Comparison of ENCODE assay signal across 8 cellular contexts in genomic region chr11:55707029-55707428, GRCh38. TPM values are rescaled to one million over a fixed set of nuclear protein-coding genes. Genes with fewer than 3 reads are reported as not detected.
DNase-seq lines count a peak whose midpoint lies in the region; ATAC-seq and TF ChIP-seq lines count a peak whose summit lies in the region.

No MANE protein-coding gene starts in this region.

- H3K9me3 Mint-ChIP-seq in MCF 10A (ENCODE audit: unreplicated experiment) (peaks cover 26% of the 10 kb centered on the region), WTC11 (peaks cover 78% of the 10 kb centered on the region)

- no TSS peak for BruUV-seq in MCF 10A (replicated peaks; lab: Mats Ljungman, UMichigan)

- TF ChIP-seq CTCF in MCF 10A (IDR thresholded peaks at IDR 0.05; ENCODE audit: unreplicated experiment) (peak; percentile 58), breast epithelium (IDR thresholded peaks at IDR 0.05) (no peak), Loucy (conservative IDR thresholded peaks at IDR 0.05; ENCODE audit: low read length) (peak; percentile 79), WTC11 (IDR thresholded peaks at IDR 0.05) (0 out of 2 replicates have a peak, but pooled peaks have one; percentile 32), lower lobe of right lung (IDR thresholded peaks at IDR 0.05) (peak; percentile 49)

- no peaks in the 10 kb centered on the region for H3K79me2 ChIP-seq in Loucy (ENCODE audit: insufficient read depth, low read length)

- no peak overlapping the region for H3K4me3 ChIP-seq in breast epithelium
- no peak overlapping the region for H3K4me3 ChIP-seq in Loucy (ENCODE audit: low read length, poor library complexity, severe bottlenecking)
- no peak overlapping the region for H3K4me3 ChIP-seq in lower lobe of right lung

- H3K27me3 ChIP-seq in breast epithelium (no peaks in the 10 kb centered on the region), Loucy (ENCODE audit: insufficient read depth, low read length, poor library complexity, severe bottlenecking) (no peaks in the 10 kb centered on the region), lower lobe of right lung (ENCODE audit: low read depth) (no peaks in the 10 kb centered on the region)

- H3K27me3 Mint-ChIP-seq in MCF 10A (ENCODE audit: insufficient read depth, unreplicated experiment) (no peaks in the 10 kb centered on the region), WTC11 (ENCODE audit: low read depth) (no peaks in the 10 kb centered on the region)

- H3K9me3 ChIP-seq in breast epithelium (peaks cover 3 to 20% of the 10 kb centered on the region in 2 donors), Loucy (ENCODE audit: insufficient read depth, low read depth, low read length) (no peaks in the 10 kb centered on the region), lower lobe of right lung (peaks cover 10% of the 10 kb centered on the region)

- H4K20me1 ChIP-seq in Loucy (ENCODE audit: insufficient read depth, low read length, poor library complexity, severe bottlenecking), result no peaks in the 10 kb centered on the region

- no peak overlapping the region for H3K9ac ChIP-seq in Loucy (ENCODE audit: low read depth, low read length, poor library complexity, severe bottlenecking)

- H3K27ac Mint-ChIP-seq in MCF 10A (ENCODE audit: low read depth, unreplicated experiment) (no peak overlapping the region), WTC11 (no peak overlapping the region)

- H3K36me3 ChIP-seq in breast epithelium, result no peaks in the 10 kb centered on the region
- H3K36me3 ChIP-seq in Loucy (ENCODE audit: insufficient read depth, low read length), result no peaks in the 10 kb centered on the region
- no peaks in the 10 kb centered on the region for H3K36me3 ChIP-seq in lower lobe of right lung

- H3K4me2 ChIP-seq in Loucy (ENCODE audit: low read depth, low read length, poor library complexity, severe bottlenecking), result no peak overlapping the region

- no peak overlapping the region for H3K27ac ChIP-seq in breast epithelium
- H3K27ac ChIP-seq in lower lobe of right lung, result no peak overlapping the region

- H3K4me1 ChIP-seq in breast epithelium (no peaks in the 10 kb centered on the region), Loucy (ENCODE audit: insufficient read depth, low read length, poor library complexity, severe bottlenecking) (no peaks in the 10 kb centered on the region), lower lobe of right lung (no peaks in the 10 kb centered on the region)

- peak; percentile 42 for DNase-seq in MCF 10A (ENCODE audit: unreplicated experiment)
- no peak for DNase-seq in breast epithelium (ENCODE audit: low spot score in 2 of 2)
- no peak for DNase-seq in WTC11 (ENCODE audit: low spot score)
- no peak for DNase-seq in lower lobe of right lung
- DNase-seq in posterior cingulate gyrus, result no peak
- no peak for DNase-seq in cortex of kidney (lab: John Stamatoyannopoulos, UW)
- no peak for DNase-seq in islet precursor cell

- no peak overlapping the region for H3K4me3 Mint-ChIP-seq in MCF 10A (ENCODE audit: unreplicated experiment)
- H3K4me3 Mint-ChIP-seq in WTC11, result no peak overlapping the region

- CTCF ChIA-PET in MCF 10A (lab: Yijun Ruan, JAX), result interaction anchor here (1.6 kb wide), 1 partner anchor 10 kb away, joined by 5 read pairs; no protein-coding TSS in a partner anchor
- CTCF ChIA-PET in WTC11 (lab: Charles Lee), result no interaction called here

- POLR2A ChIA-PET in MCF 10A (lab: Yijun Ruan, JAX), result interaction anchor here (1.2 kb wide), 1 partner anchor 326 kb away, joined by 5 read pairs; no protein-coding TSS in a partner anchor
- POLR2A ChIA-PET in WTC11 (lab: Charles Lee), result no interaction called here

- TF ChIP-seq POLR2A in breast epithelium (IDR thresholded peaks at IDR 0.05), result no peak

- H3K4me1 Mint-ChIP-seq in MCF 10A (ENCODE audit: insufficient read depth, unreplicated experiment), result no peaks in the 10 kb centered on the region
- no peaks in the 10 kb centered on the region for H3K4me1 Mint-ChIP-seq in WTC11

- ATAC-seq in WTC11 (no peak), lower lobe of right lung (no peak)

- no peak overlapping the region for H2AFZ ChIP-seq in Loucy (ENCODE audit: low read length)

- H3K36me3 Mint-ChIP-seq in MCF 10A (ENCODE audit: insufficient read depth, unreplicated experiment) (no peaks in the 10 kb centered on the region), WTC11 (peaks cover 38% of the 10 kb centered on the region)

- H3K9me2 ChIP-seq in Loucy (replicated peaks; ENCODE audit: low read depth, low read length), result no peaks in the 10 kb centered on the region

- H3F3A ChIP-seq in Loucy (ENCODE audit: low read depth), result no peaks in the 10 kb centered on the region

- intact Hi-C loops in MCF 10A (cut with micrococcal nuclease), result no loop called here
- intact Hi-C loops in breast epithelium (cut with DNase I; ENCODE audit: low total_unique reads), result no loop called here
- intact Hi-C loops in lower lobe of right lung (cut with DNase I), result no loop called here
- intact Hi-C loops in posterior cingulate gyrus (cut with DNase I), result no loop called here

TF ChIP-seq in WTC11, 78 proteins besides CTCF, POLR2A, EP300 and RAD21 (continues in another document):
- TF ChIP-seq, protein P1, sequence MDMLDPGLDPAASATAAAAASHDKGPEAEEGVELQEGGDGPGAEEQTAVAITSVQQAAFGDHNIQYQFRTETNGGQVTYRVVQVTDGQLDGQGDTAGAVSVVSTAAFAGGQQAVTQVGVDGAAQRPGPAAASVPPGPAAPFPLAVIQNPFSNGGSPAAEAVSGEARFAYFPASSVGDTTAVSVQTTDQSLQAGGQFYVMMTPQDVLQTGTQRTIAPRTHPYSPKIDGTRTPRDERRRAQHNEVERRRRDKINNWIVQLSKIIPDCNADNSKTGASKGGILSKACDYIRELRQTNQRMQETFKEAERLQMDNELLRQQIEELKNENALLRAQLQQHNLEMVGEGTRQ (CRISPR knock-in tag; IDR thresholded peaks at IDR 0.05), result no peak
- TF ChIP-seq SMAD4 (CRISPR knock-in tag; IDR thresholded peaks at IDR 0.05) (no peak), EMX1 (CRISPR knock-in tag; IDR thresholded peaks at IDR 0.05) (no peak), NR3C1 (CRISPR knock-in tag; conservative IDR thresholded peaks at IDR 0.05; ENCODE audit: low read depth) (no peak), JAZF1 (CRISPR knock-in tag; IDR thresholded peaks at IDR 0.05) (no peak), ATF2 (CRISPR knock-in tag; IDR thresholded peaks at IDR 0.05; ENCODE audit: borderline replicate concordance, low read depth) (no peak), GABPB1 (CRISPR knock-in tag; IDR thresholded peaks at IDR 0.05) (no peak), CBFB (CRISPR knock-in tag; IDR thresholded peaks at IDR 0.05; ENCODE audit: low read depth) (no peak), ZNF396 (CRISPR knock-in tag; IDR thresholded peaks at IDR 0.05; ENCODE audit: borderline replicate concordance) (no peak), ERG (CRISPR knock-in tag; IDR thresholded peaks at IDR 0.05) (no peak), SMAD3 (CRISPR knock-in tag; IDR thresholded peaks at IDR 0.05; ENCODE audit: borderline replicate concordance) (no peak), ZNF671 (CRISPR knock-in tag; IDR thresholded peaks at IDR 0.05) (no peak)
- TF ChIP-seq, protein P2, sequence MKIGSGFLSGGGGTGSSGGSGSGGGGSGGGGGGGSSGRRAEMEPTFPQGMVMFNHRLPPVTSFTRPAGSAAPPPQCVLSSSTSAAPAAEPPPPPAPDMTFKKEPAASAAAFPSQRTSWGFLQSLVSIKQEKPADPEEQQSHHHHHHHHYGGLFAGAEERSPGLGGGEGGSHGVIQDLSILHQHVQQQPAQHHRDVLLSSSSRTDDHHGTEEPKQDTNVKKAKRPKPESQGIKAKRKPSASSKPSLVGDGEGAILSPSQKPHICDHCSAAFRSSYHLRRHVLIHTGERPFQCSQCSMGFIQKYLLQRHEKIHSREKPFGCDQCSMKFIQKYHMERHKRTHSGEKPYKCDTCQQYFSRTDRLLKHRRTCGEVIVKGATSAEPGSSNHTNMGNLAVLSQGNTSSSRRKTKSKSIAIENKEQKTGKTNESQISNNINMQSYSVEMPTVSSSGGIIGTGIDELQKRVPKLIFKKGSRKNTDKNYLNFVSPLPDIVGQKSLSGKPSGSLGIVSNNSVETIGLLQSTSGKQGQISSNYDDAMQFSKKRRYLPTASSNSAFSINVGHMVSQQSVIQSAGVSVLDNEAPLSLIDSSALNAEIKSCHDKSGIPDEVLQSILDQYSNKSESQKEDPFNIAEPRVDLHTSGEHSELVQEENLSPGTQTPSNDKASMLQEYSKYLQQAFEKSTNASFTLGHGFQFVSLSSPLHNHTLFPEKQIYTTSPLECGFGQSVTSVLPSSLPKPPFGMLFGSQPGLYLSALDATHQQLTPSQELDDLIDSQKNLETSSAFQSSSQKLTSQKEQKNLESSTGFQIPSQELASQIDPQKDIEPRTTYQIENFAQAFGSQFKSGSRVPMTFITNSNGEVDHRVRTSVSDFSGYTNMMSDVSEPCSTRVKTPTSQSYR (CRISPR knock-in tag; IDR thresholded peaks at IDR 0.05), result no peak

RNA-seq across cellular contexts. Expression of gene OR4C6, which starts 45.0 kb away (rescaled TPM):
- total RNA-seq in MCF 10A (2022) (not detected in 2 replicates), breast epithelium (not detected), WTC11 (2021) (not detected in 3 replicates), lower lobe of right lung (not detected)

RNA-seq across cellular contexts. Expression of gene OR4S2, which starts 58.9 kb away (rescaled TPM):
- total RNA-seq in MCF 10A (2022) (not detected in 2 replicates), breast epithelium (not detected), WTC11 (2021) (not detected in 3 replicates), lower lobe of right lung (not detected)

Comparison
In these comparisons a context has a peak if more than half of its experiments do, and no peak if none do; other contexts are left out.
1. CTCF ChIP-seq: peak in MCF 10A (single experiment), Loucy (single experiment), WTC11 (single experiment) and lower lobe of right lung (single experiment); none in breast epithelium (0 of 3).